9 cellular contexts compared by ENCODE assay signal in the genomic region with DNA sequence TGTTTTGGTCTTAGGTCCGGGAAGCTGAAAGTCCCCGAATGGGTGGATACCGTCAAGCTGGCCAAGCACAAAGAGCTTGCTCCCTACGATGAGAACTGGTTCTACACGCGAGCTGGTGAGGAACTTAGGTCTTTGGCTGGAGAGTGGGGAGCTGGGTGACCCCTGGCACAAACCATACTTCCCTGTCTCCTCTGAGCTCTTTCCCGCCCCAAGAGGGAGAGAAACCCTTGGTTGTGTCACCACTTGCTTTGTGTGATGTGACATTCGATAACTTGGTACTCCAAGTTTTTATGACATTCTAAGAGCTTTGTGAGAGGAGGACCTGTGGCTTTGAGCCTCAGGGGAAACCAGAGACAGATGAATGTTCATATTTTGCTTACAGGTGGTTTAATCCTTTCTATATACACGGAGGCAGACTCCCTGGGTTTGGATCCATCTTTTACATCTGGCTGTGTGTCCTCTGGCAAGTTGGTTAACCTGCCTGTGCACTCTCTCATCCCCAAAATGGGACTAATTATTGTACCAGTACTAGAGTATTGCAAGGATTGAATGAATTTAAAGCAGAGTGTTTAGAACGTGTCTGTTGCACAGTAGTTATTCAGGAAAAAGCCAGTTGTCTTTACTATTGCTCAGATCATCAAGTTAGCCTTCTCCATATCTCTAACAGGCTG. TPM values are rescaled to one million over a fixed set of nuclear protein-coding genes. Genes with fewer than 3 reads are reported as not detected.
A peak's percentile ranks its signal among the peaks of the same experiment; 100 is the strongest.
DNase-seq lines count a peak whose midpoint lies in the region; TF ChIP-seq lines count a peak whose summit lies in the region.
"Had no signal": no experiment of that assay in that cellular context is flagged by ENCODE, and none has a peak within 500 bp of the region (broad histone marks: within the 10 kb centered on the region; RNA-seq: fewer than 3 reads in every experiment).

No MANE protein-coding gene starts in this region.

- H4K20me1 ChIP-seq in KMS-11 (ENCODE audit: insufficient read depth): peaks cover 23% of the 10 kb centered on the region

- peaks cover under 1% of the 10 kb centered on the region for H3K27me3 ChIP-seq in AG04450 (ENCODE audit: control insufficient read depth, insufficient read depth, low read length)
- no peaks in the 10 kb centered on the region; the same call in 1 of the 2 replicates for H3K27me3 ChIP-seq in KMS-11 (ENCODE audit: insufficient read depth, low read depth)
- H3K27me3 ChIP-seq in breast epithelium: no peaks in the 10 kb centered on the region
- no peaks in the 10 kb centered on the region for H3K27me3 ChIP-seq in mucosa of rectum (ENCODE audit: control insufficient read depth in 2 of 2, insufficient read depth in 2 of 2, low read length in 2 of 2)

- no peak for TF ChIP-seq POLR2A in breast epithelium (IDR thresholded peaks at IDR 0.05)

- H3K36me3 ChIP-seq in KMS-11 (ENCODE audit: insufficient read depth) (peaks cover 39% of the 10 kb centered on the region; the same call in 1 of the 2 replicates), breast epithelium (no peaks in the 10 kb centered on the region), mucosa of rectum (ENCODE audit: control insufficient read depth in 2 of 2, insufficient read depth in 2 of 2, low read length in 2 of 2) (peaks cover 39 to 40% of the 10 kb centered on the region in 2 donors)

- H3K4me2 ChIP-seq in KMS-11: peak overlapping the region; percentile 97

- CTCF ChIA-PET in AG04450 (lab: Charles Lee): interaction anchor here (0.5 to 1.3 kb wide), 2 partner anchors 67 to 174 kb away, joined by 3 to 4 read pairs; no protein-coding TSS in a partner anchor

- H3K4me3 ChIP-seq in AG04450 (ENCODE audit: low read depth, low read length) (peak overlapping the region; percentile 99), KMS-11 (IDR thresholded peaks at IDR 0.05; ENCODE audit: insufficient read depth, low read depth, low read length) (no peak overlapping the region), breast epithelium (peak overlapping the region; percentile 86 to 98 (median 92)), mucosa of rectum (ENCODE audit: low read length in 2 of 2) (peak overlapping the region; percentile 89 to 97)

- H3K79me2 ChIP-seq in KMS-11 (ENCODE audit: insufficient read depth, low read depth): peaks cover 60% of the 10 kb centered on the region

- H3K27ac ChIP-seq in AG04450 (ENCODE audit: low read depth, low read length): peak overlapping the region; percentile 80
- peak overlapping the region; percentile 82 for H3K27ac ChIP-seq in KMS-11
- H3K27ac ChIP-seq in breast epithelium: peak overlapping the region; percentile 96 to 99
- peak overlapping the region; percentile 98 to 99 for H3K27ac ChIP-seq in mucosa of rectum (ENCODE audit: low read depth in 2 of 2, low read length in 2 of 2)

- H3K9me3 ChIP-seq in AG04450 (ENCODE audit: control insufficient read depth, insufficient read depth, low read length): no peaks in the 10 kb centered on the region
- no peaks in the 10 kb centered on the region for H3K9me3 ChIP-seq in breast epithelium
- H3K9me3 ChIP-seq in mucosa of rectum (ENCODE audit: control insufficient read depth in 2 of 2, low read length in 2 of 2): no peaks in the 10 kb centered on the region

- POLR2A ChIA-PET in AG04450 (lab: Yijun Ruan, JAX): interaction anchor here (1.4 to 2.7 kb wide), 3 partner anchors 9 to 97 kb away, joined by 6 to 28 read pairs (median 24); a partner anchor contains a TSS

- intact Hi-C loops in breast epithelium (cut with DNase I; ENCODE audit: low total_unique reads): no loop called here

- H3K9ac ChIP-seq in KMS-11 (peak overlapping the region; percentile 99), mucosa of rectum (ENCODE audit: low read depth in 1 of 2, low read length in 2 of 2) (peak overlapping the region; percentile 90 to 95)

- peaks cover 58% of the 10 kb centered on the region for H3K4me1 ChIP-seq in KMS-11 (ENCODE audit: low read depth, poor library complexity, severe bottlenecking)
- peaks cover 12 to 23% of the 10 kb centered on the region in 2 donors for H3K4me1 ChIP-seq in breast epithelium
- peaks cover 34 to 37% of the 10 kb centered on the region in 2 donors for H3K4me1 ChIP-seq in mucosa of rectum (ENCODE audit: control insufficient read depth in 2 of 2, insufficient read depth in 2 of 2, low read length in 2 of 2)

- no peak overlapping the region for H2AFZ ChIP-seq in KMS-11 (ENCODE audit: low read depth)

- DNase-seq in AG04450 (ENCODE audit: low read depth, low spot score) (no peak), breast epithelium (ENCODE audit: low spot score in 2 of 2) (no peak), cerebellum (ENCODE audit: low spot score) (no peak), dedifferentiated amniotic fluid mesenchymal stem cell (ENCODE audit: extremely low spot score) (no peak), NCI-H146 treated with DMSO at 0.1 percent for 48 hours (lab: John Stamatoyannopoulos, UW; ENCODE audit: unreplicated experiment) (no peak)
- DNase-seq in stimulated activated naive CD4-positive, alpha-beta T cell (lab: John Stamatoyannopoulos, UW): no peak

- no peak for TF ChIP-seq CTCF in AG04450 (IDR thresholded peaks at IDR 0.05; ENCODE audit: low read depth, low read length)
- no peak for TF ChIP-seq CTCF in KMS-11 (conservative IDR thresholded peaks at IDR 0.05; ENCODE audit: low read depth, low read length)
- no peak for TF ChIP-seq CTCF in breast epithelium (IDR thresholded peaks at IDR 0.05)

RNA-seq across cellular contexts. Expression of a gene that starts 1.2 kb away (rescaled TPM):
- 1,320 and 1,738 TPM in 2 replicates for polyA plus RNA-seq in AG04450 (2011; rRNA removed)
- 1,583 and 1,856 TPM in 2 replicates for polyA minus RNA-seq in AG04450 (2011; rRNA and poly(A)+ RNA removed)
- total RNA-seq in breast epithelium (1,000 to 10,000 TPM in 2 of 3 donors, 100 to 1,000 TPM in 1; 756 to 2,084 (median 1,264) TPM), cerebellum (229 TPM)

RNA-seq across cellular contexts. Expression of a gene that starts 15.8 kb away (rescaled TPM):
- polyA plus RNA-seq in AG04450 (2011; rRNA removed): 0.20 and 0.36 TPM in 2 replicates
- polyA minus RNA-seq in AG04450 (2011; rRNA and poly(A)+ RNA removed): 0.55 TPM in 1 of 2 replicates, not detected in the other
- total RNA-seq in breast epithelium (1 to 10 TPM in 2 of 3 donors, under 1 TPM in 1; 0.80 to 2.9 (median 1.8) TPM), cerebellum (not detected)

RNA-seq across cellular contexts. Expression of a gene that starts 16.4 kb away (rescaled TPM):
- not detected in 2 replicates for polyA plus RNA-seq in AG04450 (2011; rRNA removed)
- polyA minus RNA-seq in AG04450 (2011; rRNA and poly(A)+ RNA removed): not detected in 2 replicates
- total RNA-seq in breast epithelium: not detected
- not detected for total RNA-seq in cerebellum
- polyA plus RNA-seq: adipose tissue had no signal

RNA-seq across cellular contexts. Expression of a gene that starts 16.8 kb away (rescaled TPM):
- polyA plus RNA-seq in AG04450 (2011; rRNA removed): not detected in 2 replicates
- not detected in 2 replicates for polyA minus RNA-seq in AG04450 (2011; rRNA and poly(A)+ RNA removed)
- total RNA-seq in breast epithelium: not detected
- not detected for total RNA-seq in cerebellum
- polyA plus RNA-seq: adipose tissue had no signal

RNA-seq across cellular contexts. Expression of a gene that starts 21.8 kb away (rescaled TPM):
- 19.5 and 24.1 TPM in 2 replicates for polyA plus RNA-seq in AG04450 (2011; rRNA removed)
- polyA minus RNA-seq in AG04450 (2011; rRNA and poly(A)+ RNA removed): 14.5 and 20.2 TPM in 2 replicates
- 10 to 100 TPM; 55.0 to 61.9 (median 55.7) TPM for total RNA-seq in breast epithelium
- 11.2 TPM for total RNA-seq in cerebellum
